ENCODE assay signal across 1 cellular context in genomic region chr4:8303485-8304281, GRCh38.
TF ChIP-seq lines count a peak whose summit lies in the region.

No MANE protein-coding gene starts in this region.

TF ChIP-seq in K562, 482 proteins besides CTCF, POLR2A, EP300 and RAD21 (continued from another document and continues in another):
- no peak for TF ChIP-seq ATF1 (CRISPR knock-in tag; IDR thresholded peaks at IDR 0.05)
- peak; percentile 89 for TF ChIP-seq ATF1 (tag; IDR thresholded peaks at IDR 0.05)
- TF ChIP-seq ZBTB17 (CRISPR knock-in tag; IDR thresholded peaks at IDR 0.05): no peak; the same call in 1 of the 2 replicates
- no peak for TF ChIP-seq IRF2 (CRISPR knock-in tag; IDR thresholded peaks at IDR 0.05)
- no peak for TF ChIP-seq HNRNPH1 (optimal IDR thresholded peaks at IDR 0.05; ENCODE audit: low read depth, low read length)
- TF ChIP-seq NFIX (CRISPR knock-in tag; IDR thresholded peaks at IDR 0.05; ENCODE audit: low read depth): no peak
- peak; percentile 97 for TF ChIP-seq GATAD2B (IDR thresholded peaks at IDR 0.05; ENCODE audit: borderline replicate concordance)
- no peak for TF ChIP-seq AFF4 (CRISPR knock-in tag; IDR thresholded peaks at IDR 0.05)
- no peak for TF ChIP-seq SRSF1 (IDR thresholded peaks at IDR 0.05; ENCODE audit: low read depth, low read length)
- TF ChIP-seq, protein P1, sequence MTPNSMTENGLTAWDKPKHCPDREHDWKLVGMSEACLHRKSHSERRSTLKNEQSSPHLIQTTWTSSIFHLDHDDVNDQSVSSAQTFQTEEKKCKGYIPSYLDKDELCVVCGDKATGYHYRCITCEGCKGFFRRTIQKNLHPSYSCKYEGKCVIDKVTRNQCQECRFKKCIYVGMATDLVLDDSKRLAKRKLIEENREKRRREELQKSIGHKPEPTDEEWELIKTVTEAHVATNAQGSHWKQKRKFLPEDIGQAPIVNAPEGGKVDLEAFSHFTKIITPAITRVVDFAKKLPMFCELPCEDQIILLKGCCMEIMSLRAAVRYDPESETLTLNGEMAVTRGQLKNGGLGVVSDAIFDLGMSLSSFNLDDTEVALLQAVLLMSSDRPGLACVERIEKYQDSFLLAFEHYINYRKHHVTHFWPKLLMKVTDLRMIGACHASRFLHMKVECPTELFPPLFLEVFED (CRISPR knock-in tag; conservative IDR thresholded peaks at IDR 0.05): peak; percentile 95
- TF ChIP-seq ZNF589 (CRISPR knock-in tag; IDR thresholded peaks at IDR 0.05; ENCODE audit: low read depth): no peak
- no peak; the same call in 1 of the 2 replicates for TF ChIP-seq CREB5 (CRISPR knock-in tag; IDR thresholded peaks at IDR 0.05)
- TF ChIP-seq BMI1 (IDR thresholded peaks at IDR 0.05; ENCODE audit: low read length): no peak
- 0 out of 2 replicates have a peak, but pooled peaks have one; percentile 8 for TF ChIP-seq ZNF165 (CRISPR knock-in tag; IDR thresholded peaks at IDR 0.05; ENCODE audit: borderline replicate concordance)
- 0 out of 2 replicates have a peak, but pooled peaks have one; percentile 18 for TF ChIP-seq XRCC5 (IDR thresholded peaks at IDR 0.05; ENCODE audit: low read depth, low read length)
- no peak for TF ChIP-seq ZNF444 (CRISPR knock-in tag; IDR thresholded peaks at IDR 0.05)
- no peak for TF ChIP-seq SIN3A (IDR thresholded peaks at IDR 0.05; ENCODE audit: borderline replicate concordance in 2 of 2, control insufficient read depth in 1 of 2, low read depth in 2 of 2, low read length in 2 of 2)
- TF ChIP-seq KDM2B (CRISPR knock-in tag; IDR thresholded peaks at IDR 0.05): no peak
- 0 out of 2 replicates have a peak, but pooled peaks have one; percentile 72 for TF ChIP-seq HDAC8 (tag; IDR thresholded peaks at IDR 0.05)
- TF ChIP-seq EZH2 (IDR thresholded peaks at IDR 0.05; ENCODE audit: borderline replicate concordance, low read depth, low read length): no peak
- TF ChIP-seq, protein P2, sequence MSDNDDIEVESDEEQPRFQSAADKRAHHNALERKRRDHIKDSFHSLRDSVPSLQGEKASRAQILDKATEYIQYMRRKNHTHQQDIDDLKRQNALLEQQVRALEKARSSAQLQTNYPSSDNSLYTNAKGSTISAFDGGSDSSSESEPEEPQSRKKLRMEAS (CRISPR knock-in tag; IDR thresholded peaks at IDR 0.05): no peak
- TF ChIP-seq RBM17 (IDR thresholded peaks at IDR 0.05; ENCODE audit: borderline replicate concordance, low read depth, low read length): no peak
- no peak for TF ChIP-seq CSDE1 (IDR thresholded peaks at IDR 0.05)
- TF ChIP-seq BACH1 (tag; IDR thresholded peaks at IDR 0.05): peak; percentile 100
- no peak for TF ChIP-seq ZNF253 (CRISPR knock-in tag; conservative IDR thresholded peaks at IDR 0.05)
- TF ChIP-seq MEF2A (IDR thresholded peaks at IDR 0.05; ENCODE audit: control insufficient read depth, low read depth, low read length): no peak
- TF ChIP-seq XRCC3 (IDR thresholded peaks at IDR 0.05): no peak
- no peak for TF ChIP-seq SNRNP70 (optimal IDR thresholded peaks at IDR 0.05; ENCODE audit: low read depth, low read length)
- TF ChIP-seq STAG1 (CRISPR knock-in tag; IDR thresholded peaks at IDR 0.05; ENCODE audit: borderline replicate concordance): no peak
- no peak for TF ChIP-seq ZNF75A (CRISPR knock-in tag; IDR thresholded peaks at IDR 0.05)
- TF ChIP-seq PML (IDR thresholded peaks at IDR 0.05; ENCODE audit: low read length): peak; percentile 74
- TF ChIP-seq TAF9B (IDR thresholded peaks at IDR 0.05; ENCODE audit: partially characterized antibody): peak; percentile 100
- 0 out of 2 replicates have a peak, but pooled peaks have one; percentile 76 for TF ChIP-seq ZNF609 (CRISPR knock-in tag; IDR thresholded peaks at IDR 0.05; ENCODE audit: borderline replicate concordance)
- no peak for TF ChIP-seq BRCA1 (IDR thresholded peaks at IDR 0.05)
- TF ChIP-seq BRCA1 (CRISPR knock-in tag; IDR thresholded peaks at IDR 0.05): no peak
- TF ChIP-seq KDM1A (IDR thresholded peaks at IDR 0.05): peak; percentile 91 to 95
- no peak for TF ChIP-seq TFAM (CRISPR knock-in tag; conservative IDR thresholded peaks at IDR 0.05)
- peak; percentile 89 for TF ChIP-seq FOXJ2 (tag; IDR thresholded peaks at IDR 0.05)
- no peak for TF ChIP-seq TSC22D4 (tag; IDR thresholded peaks at IDR 0.05)
- peak; percentile 65; the same call in 1 of the 2 replicates for TF ChIP-seq ESRRA (IDR thresholded peaks at IDR 0.05; ENCODE audit: borderline replicate concordance, low read depth)
- TF ChIP-seq CBFA2T3 (IDR thresholded peaks at IDR 0.05): peak; percentile 98
- TF ChIP-seq MYBL2 (IDR thresholded peaks at IDR 0.05; ENCODE audit: low read depth): peak; percentile 54; the same call in 1 of the 2 replicates
- no peak for TF ChIP-seq MYBL2 (CRISPR knock-in tag; IDR thresholded peaks at IDR 0.05; ENCODE audit: borderline replicate concordance)
- TF ChIP-seq, protein P3, sequence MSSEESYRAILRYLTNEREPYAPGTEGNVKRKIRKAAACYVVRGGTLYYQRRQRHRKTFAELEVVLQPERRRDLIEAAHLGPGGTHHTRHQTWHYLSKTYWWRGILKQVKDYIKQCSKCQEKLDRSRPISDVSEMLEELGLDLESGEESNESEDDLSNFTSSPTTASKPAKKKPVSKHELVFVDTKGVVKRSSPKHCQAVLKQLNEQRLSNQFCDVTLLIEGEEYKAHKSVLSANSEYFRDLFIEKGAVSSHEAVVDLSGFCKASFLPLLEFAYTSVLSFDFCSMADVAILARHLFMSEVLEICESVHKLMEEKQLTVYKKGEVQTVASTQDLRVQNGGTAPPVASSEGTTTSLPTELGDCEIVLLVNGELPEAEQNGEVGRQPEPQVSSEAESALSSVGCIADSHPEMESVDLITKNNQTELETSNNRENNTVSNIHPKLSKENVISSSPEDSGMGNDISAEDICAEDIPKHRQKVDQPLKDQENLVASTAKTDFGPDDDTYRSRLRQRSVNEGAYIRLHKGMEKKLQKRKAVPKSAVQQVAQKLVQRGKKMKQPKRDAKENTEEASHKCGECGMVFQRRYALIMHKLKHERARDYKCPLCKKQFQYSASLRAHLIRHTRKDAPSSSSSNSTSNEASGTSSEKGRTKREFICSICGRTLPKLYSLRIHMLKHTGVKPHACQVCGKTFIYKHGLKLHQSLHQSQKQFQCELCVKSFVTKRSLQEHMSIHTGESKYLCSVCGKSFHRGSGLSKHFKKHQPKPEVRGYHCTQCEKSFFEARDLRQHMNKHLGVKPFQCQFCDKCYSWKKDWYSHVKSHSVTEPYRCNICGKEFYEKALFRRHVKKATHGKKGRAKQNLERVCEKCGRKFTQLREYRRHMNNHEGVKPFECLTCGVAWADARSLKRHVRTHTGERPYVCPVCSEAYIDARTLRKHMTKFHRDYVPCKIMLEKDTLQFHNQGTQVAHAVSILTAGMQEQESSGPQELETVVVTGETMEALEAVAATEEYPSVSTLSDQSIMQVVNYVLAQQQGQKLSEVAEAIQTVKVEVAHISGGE (CRISPR knock-in tag; IDR thresholded peaks at IDR 0.05): 0 out of 6 replicates have a peak, but pooled peaks of 1 of the 3 experiments have one; percentile 33
- TF ChIP-seq ZNF561 (CRISPR knock-in tag; conservative IDR thresholded peaks at IDR 0.05): no peak
- TF ChIP-seq PHF20 (IDR thresholded peaks at IDR 0.05; ENCODE audit: partially characterized antibody): peak; percentile 64
- peak; percentile 99 to 100 for TF ChIP-seq TRIM24 (IDR thresholded peaks at IDR 0.05)
- TF ChIP-seq NCOA4 (IDR thresholded peaks at IDR 0.05; ENCODE audit: partially characterized antibody): no peak
- TF ChIP-seq ZNF324 (CRISPR knock-in tag; IDR thresholded peaks at IDR 0.05): no peak; the same call in 1 of the 2 replicates
- TF ChIP-seq, protein P4, sequence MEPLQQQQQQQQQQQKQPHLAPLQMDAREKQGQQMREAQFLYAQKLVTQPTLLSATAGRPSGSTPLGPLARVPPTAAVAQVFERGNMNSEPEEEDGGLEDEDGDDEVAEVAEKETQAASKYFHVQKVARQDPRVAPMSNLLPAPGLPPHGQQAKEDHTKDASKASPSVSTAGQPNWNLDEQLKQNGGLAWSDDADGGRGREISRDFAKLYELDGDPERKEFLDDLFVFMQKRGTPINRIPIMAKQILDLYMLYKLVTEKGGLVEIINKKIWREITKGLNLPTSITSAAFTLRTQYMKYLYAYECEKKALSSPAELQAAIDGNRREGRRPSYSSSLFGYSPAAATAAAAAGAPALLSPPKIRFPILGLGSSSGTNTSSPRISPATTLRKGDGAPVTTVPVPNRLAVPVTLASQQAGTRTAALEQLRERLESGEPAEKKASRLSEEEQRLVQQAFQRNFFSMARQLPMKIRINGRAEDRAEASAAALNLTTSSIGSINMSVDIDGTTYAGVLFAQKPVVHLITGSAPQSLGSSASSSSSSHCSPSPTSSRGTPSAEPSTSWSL (CRISPR knock-in tag; IDR thresholded peaks at IDR 0.05; ENCODE audit: borderline replicate concordance): no peak
- TF ChIP-seq PHTF2 (CRISPR knock-in tag; IDR thresholded peaks at IDR 0.05): no peak
- TF ChIP-seq BRD4 (IDR thresholded peaks at IDR 0.05): peak; percentile 40; the same call in 1 of the 2 replicates
- no peak for TF ChIP-seq ZNF133 (CRISPR knock-in tag; IDR thresholded peaks at IDR 0.05)
- TF ChIP-seq ZNF143 (CRISPR knock-in tag; IDR thresholded peaks at IDR 0.05): no peak
- TF ChIP-seq, protein P5, sequence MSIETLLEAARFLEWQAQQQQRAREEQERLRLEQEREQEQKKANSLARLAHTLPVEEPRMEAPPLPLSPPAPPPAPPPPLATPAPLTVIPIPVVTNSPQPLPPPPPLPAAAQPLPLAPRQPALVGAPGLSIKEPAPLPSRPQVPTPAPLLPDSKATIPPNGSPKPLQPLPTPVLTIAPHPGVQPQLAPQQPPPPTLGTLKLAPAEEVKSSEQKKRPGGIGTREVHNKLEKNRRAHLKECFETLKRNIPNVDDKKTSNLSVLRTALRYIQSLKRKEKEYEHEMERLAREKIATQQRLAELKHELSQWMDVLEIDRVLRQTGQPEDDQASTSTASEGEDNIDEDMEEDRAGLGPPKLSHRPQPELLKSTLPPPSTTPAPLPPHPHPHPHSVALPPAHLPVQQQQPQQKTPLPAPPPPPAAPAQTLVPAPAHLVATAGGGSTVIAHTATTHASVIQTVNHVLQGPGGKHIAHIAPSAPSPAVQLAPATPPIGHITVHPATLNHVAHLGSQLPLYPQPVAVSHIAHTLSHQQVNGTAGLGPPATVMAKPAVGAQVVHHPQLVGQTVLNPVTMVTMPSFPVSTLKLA (conservative IDR thresholded peaks at IDR 0.05): peak; percentile 69 to 86
